ENCODE assay signal across 1 cellular context in the genomic region with DNA sequence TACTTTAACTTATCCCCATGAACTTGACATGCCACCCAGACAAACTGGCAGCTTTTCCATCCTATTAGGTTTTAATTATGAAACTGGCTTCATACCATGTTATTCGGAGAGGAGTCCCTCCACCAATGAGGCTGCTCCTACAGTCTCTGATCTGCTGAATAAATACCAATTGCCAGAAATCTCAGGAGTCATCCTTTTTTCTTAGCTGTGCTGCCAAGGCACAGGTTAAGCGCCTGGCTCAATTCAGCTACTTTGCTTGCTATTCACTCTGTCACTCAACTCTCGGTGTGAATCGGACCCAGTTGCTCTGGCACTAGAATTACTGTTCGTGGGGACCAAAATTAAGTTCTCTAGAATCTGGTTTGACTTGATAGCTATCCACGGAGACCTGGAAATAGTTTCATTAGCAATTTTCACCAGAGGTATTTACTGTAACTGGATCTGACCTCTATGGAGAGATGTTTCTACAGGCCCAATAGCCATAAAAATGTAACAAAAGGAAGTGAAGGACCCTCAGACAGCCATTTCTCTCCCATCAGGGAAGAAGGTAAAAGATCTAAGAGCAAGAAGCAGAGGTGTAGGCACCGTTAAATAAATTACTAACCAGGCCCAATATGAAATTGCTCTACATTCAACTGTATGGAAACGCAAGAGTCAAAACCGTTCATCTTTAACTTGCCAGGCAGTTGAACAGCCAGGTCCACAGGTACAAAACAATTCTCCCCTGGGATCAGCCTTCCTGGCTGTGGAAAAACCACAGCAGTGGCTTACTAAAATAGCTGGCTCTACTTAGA.
TF ChIP-seq lines count a peak whose summit lies in the region.

No MANE protein-coding gene starts in this region.

TF ChIP-seq in SK-N-SH, 30 proteins besides CTCF, POLR2A, EP300 and RAD21:
- TF ChIP-seq, protein P1, sequence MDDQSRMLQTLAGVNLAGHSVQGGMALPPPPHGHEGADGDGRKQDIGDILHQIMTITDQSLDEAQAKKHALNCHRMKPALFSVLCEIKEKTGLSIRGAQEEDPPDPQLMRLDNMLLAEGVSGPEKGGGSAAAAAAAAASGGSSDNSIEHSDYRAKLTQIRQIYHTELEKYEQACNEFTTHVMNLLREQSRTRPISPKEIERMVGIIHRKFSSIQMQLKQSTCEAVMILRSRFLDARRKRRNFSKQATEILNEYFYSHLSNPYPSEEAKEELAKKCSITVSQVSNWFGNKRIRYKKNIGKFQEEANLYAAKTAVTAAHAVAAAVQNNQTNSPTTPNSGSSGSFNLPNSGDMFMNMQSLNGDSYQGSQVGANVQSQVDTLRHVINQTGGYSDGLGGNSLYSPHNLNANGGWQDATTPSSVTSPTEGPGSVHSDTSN (IDR thresholded peaks at IDR 0.05), result no peak
- TF ChIP-seq FOSL2 (IDR thresholded peaks at IDR 0.05; ENCODE audit: borderline replicate concordance, low read depth) (no peak), NRF1 (IDR thresholded peaks at IDR 0.05; ENCODE audit: low read depth, low read length) (no peak), TCF12 (IDR thresholded peaks at IDR 0.05) (no peak), GATA2 (CRISPR knock-in tag; IDR thresholded peaks at IDR 0.05) (no peak), SIN3A (IDR thresholded peaks at IDR 0.05; ENCODE audit: borderline replicate concordance, low read depth, low read length) (no peak), RCOR1 (IDR thresholded peaks at IDR 0.05; ENCODE audit: low read length) (no peak), GABPA (IDR thresholded peaks at IDR 0.05; ENCODE audit: low read depth) (no peak), MXI1 (IDR thresholded peaks at IDR 0.05; ENCODE audit: low read depth, low read length) (no peak), FOXJ3 (CRISPR knock-in tag; IDR thresholded peaks at IDR 0.05) (no peak), POLR2AphosphoS5 (IDR thresholded peaks at IDR 0.05; ENCODE audit: low read depth, low read length) (no peak), TAF1 (IDR thresholded peaks at IDR 0.05; ENCODE audit: borderline replicate concordance, low read depth, low read length) (no peak), JUND (IDR thresholded peaks at IDR 0.05) (no peak), FOXM1 (IDR thresholded peaks at IDR 0.05; ENCODE audit: low read depth) (no peak), SMC3 (IDR thresholded peaks at IDR 0.05; ENCODE audit: low read depth, low read length) (no peak), TEAD4 (IDR thresholded peaks at IDR 0.05; ENCODE audit: borderline replicate concordance, insufficient read depth) (no peak)
- TF ChIP-seq, protein P2, sequence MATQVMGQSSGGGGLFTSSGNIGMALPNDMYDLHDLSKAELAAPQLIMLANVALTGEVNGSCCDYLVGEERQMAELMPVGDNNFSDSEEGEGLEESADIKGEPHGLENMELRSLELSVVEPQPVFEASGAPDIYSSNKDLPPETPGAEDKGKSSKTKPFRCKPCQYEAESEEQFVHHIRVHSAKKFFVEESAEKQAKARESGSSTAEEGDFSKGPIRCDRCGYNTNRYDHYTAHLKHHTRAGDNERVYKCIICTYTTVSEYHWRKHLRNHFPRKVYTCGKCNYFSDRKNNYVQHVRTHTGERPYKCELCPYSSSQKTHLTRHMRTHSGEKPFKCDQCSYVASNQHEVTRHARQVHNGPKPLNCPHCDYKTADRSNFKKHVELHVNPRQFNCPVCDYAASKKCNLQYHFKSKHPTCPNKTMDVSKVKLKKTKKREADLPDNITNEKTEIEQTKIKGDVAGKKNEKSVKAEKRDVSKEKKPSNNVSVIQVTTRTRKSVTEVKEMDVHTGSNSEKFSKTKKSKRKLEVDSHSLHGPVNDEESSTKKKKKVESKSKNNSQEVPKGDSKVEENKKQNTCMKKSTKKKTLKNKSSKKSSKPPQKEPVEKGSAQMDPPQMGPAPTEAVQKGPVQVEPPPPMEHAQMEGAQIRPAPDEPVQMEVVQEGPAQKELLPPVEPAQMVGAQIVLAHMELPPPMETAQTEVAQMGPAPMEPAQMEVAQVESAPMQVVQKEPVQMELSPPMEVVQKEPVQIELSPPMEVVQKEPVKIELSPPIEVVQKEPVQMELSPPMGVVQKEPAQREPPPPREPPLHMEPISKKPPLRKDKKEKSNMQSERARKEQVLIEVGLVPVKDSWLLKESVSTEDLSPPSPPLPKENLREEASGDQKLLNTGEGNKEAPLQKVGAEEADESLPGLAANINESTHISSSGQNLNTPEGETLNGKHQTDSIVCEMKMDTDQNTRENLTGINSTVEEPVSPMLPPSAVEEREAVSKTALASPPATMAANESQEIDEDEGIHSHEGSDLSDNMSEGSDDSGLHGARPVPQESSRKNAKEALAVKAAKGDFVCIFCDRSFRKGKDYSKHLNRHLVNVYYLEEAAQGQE (IDR thresholded peaks at IDR 0.05; ENCODE audit: low read depth, low read length), result no peak
- TF ChIP-seq, protein P3, sequence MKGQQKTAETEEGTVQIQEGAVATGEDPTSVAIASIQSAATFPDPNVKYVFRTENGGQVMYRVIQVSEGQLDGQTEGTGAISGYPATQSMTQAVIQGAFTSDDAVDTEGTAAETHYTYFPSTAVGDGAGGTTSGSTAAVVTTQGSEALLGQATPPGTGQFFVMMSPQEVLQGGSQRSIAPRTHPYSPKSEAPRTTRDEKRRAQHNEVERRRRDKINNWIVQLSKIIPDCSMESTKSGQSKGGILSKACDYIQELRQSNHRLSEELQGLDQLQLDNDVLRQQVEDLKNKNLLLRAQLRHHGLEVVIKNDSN (IDR thresholded peaks at IDR 0.05; ENCODE audit: borderline replicate concordance, low read depth), result no peak
- TF ChIP-seq, protein P4, sequence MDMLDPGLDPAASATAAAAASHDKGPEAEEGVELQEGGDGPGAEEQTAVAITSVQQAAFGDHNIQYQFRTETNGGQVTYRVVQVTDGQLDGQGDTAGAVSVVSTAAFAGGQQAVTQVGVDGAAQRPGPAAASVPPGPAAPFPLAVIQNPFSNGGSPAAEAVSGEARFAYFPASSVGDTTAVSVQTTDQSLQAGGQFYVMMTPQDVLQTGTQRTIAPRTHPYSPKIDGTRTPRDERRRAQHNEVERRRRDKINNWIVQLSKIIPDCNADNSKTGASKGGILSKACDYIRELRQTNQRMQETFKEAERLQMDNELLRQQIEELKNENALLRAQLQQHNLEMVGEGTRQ (IDR thresholded peaks at IDR 0.05; ENCODE audit: borderline replicate concordance, low read depth, low read length), result no peak
- TF ChIP-seq, protein P5, sequence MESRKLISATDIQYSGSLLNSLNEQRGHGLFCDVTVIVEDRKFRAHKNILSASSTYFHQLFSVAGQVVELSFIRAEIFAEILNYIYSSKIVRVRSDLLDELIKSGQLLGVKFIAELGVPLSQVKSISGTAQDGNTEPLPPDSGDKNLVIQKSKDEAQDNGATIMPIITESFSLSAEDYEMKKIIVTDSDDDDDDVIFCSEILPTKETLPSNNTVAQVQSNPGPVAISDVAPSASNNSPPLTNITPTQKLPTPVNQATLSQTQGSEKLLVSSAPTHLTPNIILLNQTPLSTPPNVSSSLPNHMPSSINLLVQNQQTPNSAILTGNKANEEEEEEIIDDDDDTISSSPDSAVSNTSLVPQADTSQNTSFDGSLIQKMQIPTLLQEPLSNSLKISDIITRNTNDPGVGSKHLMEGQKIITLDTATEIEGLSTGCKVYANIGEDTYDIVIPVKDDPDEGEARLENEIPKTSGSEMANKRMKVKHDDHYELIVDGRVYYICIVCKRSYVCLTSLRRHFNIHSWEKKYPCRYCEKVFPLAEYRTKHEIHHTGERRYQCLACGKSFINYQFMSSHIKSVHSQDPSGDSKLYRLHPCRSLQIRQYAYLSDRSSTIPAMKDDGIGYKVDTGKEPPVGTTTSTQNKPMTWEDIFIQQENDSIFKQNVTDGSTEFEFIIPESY (IDR thresholded peaks at IDR 0.05; ENCODE audit: borderline replicate concordance, low read depth), result no peak
